Comparison of ENCODE assay signal across 25 cellular contexts in genomic region chr2:28368417-28368798, GRCh38.
"Had no signal": no experiment of that assay in that cellular context is flagged by ENCODE, and none has a peak within 500 bp of the region (broad histone marks: within the 10 kb centered on the region; RNA-seq: fewer than 3 reads in every experiment).

No MANE protein-coding gene starts in this region.

- H3K27me3 Mint-ChIP-seq: T-cell had no signal

- H3K36me3 Mint-ChIP-seq: memory B cell; stimulated activated naive B cell treated with anti-CD40 and anti-IgM and Interleukin-4, amounts not matched to agents 10 μg/mL and 1 μg/mL and 100 μg/mL, for 72 hours; T-cell had no signal

- H3K9me3 Mint-ChIP-seq: activated T-helper 2 cell treated with anti-CD3 and anti-CD28 coated beads, Interferon-gamma antibody, Interleukin-2, Interleukin-4, amounts not matched to agents 10 μg/mL and 5 μg/mL and 100 μg/mL, durations not matched to agents 14 hours and 24 hours and 36 hours; stimulated activated naive B cell treated with anti-CD40 and anti-IgM and Interleukin-4, amounts not matched to agents 10 μg/mL and 1 μg/mL and 100 μg/mL, for 72 hours; T-cell had no signal

- H3K27ac Mint-ChIP-seq: activated T-helper 2 cell treated with anti-CD3 and anti-CD28 coated beads, Interferon-gamma antibody, Interleukin-2, Interleukin-4, amounts not matched to agents 10 μg/mL and 5 μg/mL and 100 μg/mL, durations not matched to agents 14 hours and 24 hours and 36 hours; memory B cell; stimulated activated naive B cell treated with anti-CD40 and anti-IgM and Interleukin-4, amounts not matched to agents 10 μg/mL and 1 μg/mL and 100 μg/mL, for 72 hours; T-cell had no signal

- H3K27me3 ChIP-seq: pancreas, sigmoid colon, suprapubic skin had no signal

- FAIRE-seq: pancreas, small intestine had no signal

- H3K4me3 ChIP-seq: pancreas, prostate gland, sigmoid colon, suprapubic skin, tibial artery had no signal

- H3K4me1 ChIP-seq: pancreas, prostate gland, tibial artery had no signal

- DNase-seq: activated CD4-positive, alpha-beta T cell treated with anti-CD3 and anti-CD28 coated beads for 1 hour; activated T-cell treated with anti-CD3 and anti-CD28 coated beads, Interleukin-2, amount 50 U/mL, for 48 hours; amygdala; caudate nucleus; foreskin fibroblast; head of caudate nucleus; hypothalamus; midbrain; naive thymus-derived CD4-positive, alpha-beta T cell; nucleus accumbens; pancreas; retina; sigmoid colon; stimulated activated CD4-positive, alpha-beta T cell treated with anti-CD3 and anti-CD28 coated beads, Interleukin-1b, Interleukin-23, amount 100 ng/mL, for 48 hours; stimulated activated CD4-positive, alpha-beta T cell treated with anti-CD3 and anti-CD28 coated beads, Interleukin-4, amount 100 ng/mL, for 4 hours; stimulated activated CD8-positive, alpha-beta memory T cell treated with anti-CD3 and anti-CD28 coated beads, Interleukin-4, amount 100 ng/mL, for 48 hours; stimulated activated naive B cell treated with anti-CD40 and anti-IgM and Interleukin-4, amounts not matched to agents 10 μg/mL and 1 μg/mL and 100 μg/mL, for 72 hours; T-cell; T-helper 9 cell; tibial artery had no signal

- H3K4me3 Mint-ChIP-seq: memory B cell; stimulated activated naive B cell treated with anti-CD40 and anti-IgM and Interleukin-4, amounts not matched to agents 10 μg/mL and 1 μg/mL and 100 μg/mL, for 72 hours had no signal

- H3K27ac ChIP-seq: pancreas, prostate gland, sigmoid colon, suprapubic skin, tibial artery had no signal

- H3K9me3 ChIP-seq: pancreas, prostate gland, sigmoid colon, suprapubic skin, tibial artery had no signal

- ATAC-seq: naive thymus-derived CD4-positive, alpha-beta T cell; pancreas; stimulated activated naive B cell treated with anti-CD40 and anti-IgM and Interleukin-4, amounts not matched to agents 10 μg/mL and 1 μg/mL and 100 μg/mL, for 72 hours; T-cell had no signal

- H3K36me3 ChIP-seq: pancreas, prostate gland, sigmoid colon, suprapubic skin, tibial artery had no signal
